Comparison of ENCODE assay signal across 1 cellular context in the genomic region with DNA sequence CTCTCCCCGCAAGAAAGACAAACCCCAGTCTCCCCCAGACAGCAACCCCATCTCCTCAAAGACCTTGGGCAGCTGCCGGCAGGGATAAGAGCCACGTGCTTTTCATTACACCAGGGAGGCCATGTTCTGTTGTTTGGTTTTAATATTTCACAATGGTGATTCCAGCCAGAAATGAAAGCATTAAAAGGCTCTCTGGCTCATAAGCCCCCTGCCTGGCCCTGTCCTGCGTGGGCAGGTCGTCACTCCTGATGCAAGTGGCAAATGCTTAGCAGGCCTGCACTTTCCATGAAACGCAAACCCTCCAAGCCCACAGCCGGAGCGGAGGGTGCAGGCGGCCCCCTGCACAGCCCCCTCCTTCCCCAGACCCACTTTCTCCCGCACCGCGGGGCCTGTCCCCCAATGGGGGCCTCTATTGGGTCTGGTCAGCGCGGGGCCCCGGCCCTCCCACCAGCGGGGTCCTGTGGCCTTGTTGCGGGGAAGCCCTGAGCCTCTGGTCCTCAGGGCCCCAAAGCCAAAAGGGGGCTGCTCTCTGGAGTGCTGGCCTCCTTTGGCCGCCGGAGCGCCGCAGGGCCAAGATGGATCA.
TF ChIP-seq lines count a peak whose summit lies in the region.

No MANE protein-coding gene starts in this region.

TF ChIP-seq in GM23338, 12 proteins besides CTCF, POLR2A, EP300 and RAD21 (continued from another document):
- no peak for TF ChIP-seq ZNF462 (CRISPR knock-in tag; IDR thresholded peaks at IDR 0.05)
- no peak for TF ChIP-seq EZH2phosphoT487 (IDR thresholded peaks at IDR 0.05; ENCODE audit: unreplicated experiment)
- TF ChIP-seq ETS1 (IDR thresholded peaks at IDR 0.05) = no peak
- TF ChIP-seq NANOG (IDR thresholded peaks at IDR 0.05; ENCODE audit: borderline replicate concordance) = no peak
- TF ChIP-seq STAT1 (IDR thresholded peaks at IDR 0.05; ENCODE audit: unreplicated experiment) = no peak
- TF ChIP-seq ZNF114 (CRISPR knock-in tag; IDR thresholded peaks at IDR 0.05) = no peak
